In the genomic region with DNA sequence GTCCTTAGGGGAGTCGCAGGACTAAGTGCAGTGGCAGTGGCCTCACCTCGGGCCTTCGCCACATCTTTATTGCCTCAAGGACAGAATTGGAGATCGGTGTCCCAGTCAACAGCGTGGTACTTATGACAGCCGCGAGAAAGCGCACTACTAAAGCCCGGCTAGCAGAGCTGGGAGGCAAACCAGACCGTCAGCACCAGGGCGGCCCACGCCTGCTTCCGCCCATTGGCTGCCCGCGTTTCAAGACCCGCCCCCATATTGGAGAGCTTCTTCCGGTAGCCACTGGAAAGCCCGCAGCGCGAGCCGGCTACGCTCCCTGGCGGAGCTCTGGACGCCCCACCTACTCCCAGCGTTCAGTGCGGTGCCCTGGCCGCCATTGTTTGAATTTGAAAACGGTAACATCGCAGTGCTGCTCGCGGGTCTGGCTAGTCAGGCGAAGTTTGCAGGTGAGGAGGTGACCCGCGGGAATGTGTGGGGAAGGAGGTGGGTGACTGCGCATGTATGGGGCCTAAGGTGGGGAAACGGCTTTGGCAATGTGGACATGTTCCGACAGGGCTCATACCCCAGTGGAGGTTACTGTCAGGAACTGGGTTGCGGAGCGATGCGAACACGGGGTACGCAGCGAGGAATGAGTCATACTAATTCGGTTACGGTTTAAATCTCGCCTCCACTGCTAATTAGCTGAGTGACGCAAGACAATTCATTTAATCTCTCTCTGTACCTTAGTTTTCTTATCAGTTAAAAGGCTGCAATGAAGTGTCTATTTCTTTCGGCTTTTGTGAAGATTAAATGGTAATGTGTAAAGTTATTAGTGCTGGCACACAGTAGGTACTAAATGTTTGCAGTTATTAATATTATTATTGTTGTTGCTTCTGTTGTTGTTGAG, we compare ENCODE assay signal across 1 cellular context.
TF ChIP-seq lines count a peak whose summit lies in the region.

Gene KIF20B, plus strand, starts transcription at position 353 of the 883 bp plus-strand sequence. CDS start 3,705 bp downstream, outside the sequence.

TF ChIP-seq in A549, 52 proteins besides CTCF, POLR2A, EP300 and RAD21 (continued from another document):
- TF ChIP-seq ZC3H11A (IDR thresholded peaks at IDR 0.05) = no peak
- peak; percentile 62; the same call in 1 of the 3 replicates for TF ChIP-seq BCL3 (IDR thresholded peaks at IDR 0.05)
